Comparison of ENCODE assay signal across 2 cellular contexts in the genomic region with DNA sequence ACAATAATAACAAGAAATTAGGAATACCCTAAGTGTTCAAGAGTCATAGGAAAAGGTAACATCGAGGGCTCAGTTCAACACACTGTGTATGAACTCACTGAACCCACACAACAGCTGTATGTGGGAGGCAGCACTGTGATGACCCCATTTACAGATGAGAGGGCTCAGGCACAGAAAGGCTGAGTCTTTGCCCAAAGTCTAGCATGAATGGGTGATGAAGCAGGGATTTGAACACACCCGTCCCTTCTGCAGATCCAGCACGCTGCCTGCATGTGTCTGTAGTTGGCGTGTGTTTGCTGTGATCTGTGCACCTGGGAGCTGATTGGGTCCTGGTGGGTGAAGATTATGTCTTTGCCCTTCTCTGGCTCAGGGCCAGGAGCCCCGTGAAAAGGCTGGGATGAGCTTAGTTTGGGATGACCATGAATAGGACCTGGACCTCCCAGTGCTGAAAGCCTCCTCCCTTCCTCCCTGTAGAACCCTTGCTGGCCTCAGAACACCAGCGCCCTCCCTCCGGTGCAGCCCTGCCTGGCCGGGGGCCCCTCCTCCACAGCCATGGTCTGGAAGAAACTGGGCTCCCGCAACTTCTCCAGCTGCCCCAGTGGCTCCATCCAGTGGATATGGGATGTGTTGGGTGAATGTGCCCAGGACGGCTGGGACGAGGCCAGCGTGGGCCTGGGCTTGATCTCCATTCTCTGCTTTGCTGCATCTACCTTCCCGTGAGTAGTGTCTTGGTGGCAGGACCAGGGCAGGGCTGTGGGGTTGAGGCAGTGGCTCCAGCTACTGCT.
TF ChIP-seq lines count a peak whose summit lies in the region.

No MANE protein-coding gene starts in this region.

TF ChIP-seq in IMR-90, 13 proteins besides CTCF, POLR2A, EP300 and RAD21:
- TF ChIP-seq RFX5 (IDR thresholded peaks at IDR 0.05; ENCODE audit: low read depth, low read length) (no peak), SMC3 (IDR thresholded peaks at IDR 0.05; ENCODE audit: low read depth, low read length) (no peak)

TF ChIP-seq in K562, 482 proteins besides CTCF, POLR2A, EP300 and RAD21:
- TF ChIP-seq, protein P1, sequence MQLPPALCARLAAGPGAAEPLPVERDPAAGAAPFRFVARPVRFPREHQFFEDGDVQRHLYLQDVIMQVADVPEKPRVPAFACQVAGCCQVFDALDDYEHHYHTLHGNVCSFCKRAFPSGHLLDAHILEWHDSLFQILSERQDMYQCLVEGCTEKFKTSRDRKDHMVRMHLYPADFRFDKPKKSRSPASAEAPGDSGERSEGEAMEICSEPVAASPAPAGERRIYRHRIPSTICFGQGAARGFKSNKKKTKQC (CRISPR knock-in tag; IDR thresholded peaks at IDR 0.05) = peak; percentile 22; the same call in 1 of the 2 replicates
- TF ChIP-seq BRCA1 (IDR thresholded peaks at IDR 0.05) = no peak
- 0 out of 2 replicates have a peak, but pooled peaks have one; percentile 16 for TF ChIP-seq BRCA1 (CRISPR knock-in tag; IDR thresholded peaks at IDR 0.05)
- peak; percentile 54 for TF ChIP-seq RBFOX2 (IDR thresholded peaks at IDR 0.05; ENCODE audit: low read depth, low read length)
- TF ChIP-seq RAD51 (IDR thresholded peaks at IDR 0.05; ENCODE audit: borderline replicate concordance, low read depth) = no peak
- no peak for TF ChIP-seq ZBED1 (IDR thresholded peaks at IDR 0.05)
- no peak for TF ChIP-seq RBM17 (IDR thresholded peaks at IDR 0.05; ENCODE audit: borderline replicate concordance, low read depth, low read length)
- no peak for TF ChIP-seq FOXJ3 (CRISPR knock-in tag; IDR thresholded peaks at IDR 0.05)
- TF ChIP-seq POLR2G (IDR thresholded peaks at IDR 0.05; ENCODE audit: low read depth, low read length) = peak; percentile 44
- no peak for TF ChIP-seq ZSCAN32 (CRISPR knock-in tag; IDR thresholded peaks at IDR 0.05)
- TF ChIP-seq NFIC (IDR thresholded peaks at IDR 0.05) = peak; percentile 78
- 0 out of 2 replicates have a peak, but pooled peaks have one; percentile 16 for TF ChIP-seq ZC3H4 (CRISPR knock-in tag; IDR thresholded peaks at IDR 0.05; ENCODE audit: borderline replicate concordance)
